ENCODE assay signal across 26 cellular contexts in genomic region chr11:76385903-76386302, GRCh38. TPM values are rescaled to one million over a fixed set of nuclear protein-coding genes. Genes with fewer than 3 reads are reported as not detected.
DNase-seq lines count a peak whose midpoint lies in the region; ATAC-seq and TF ChIP-seq lines count a peak whose summit lies in the region.
"Had no signal": no experiment of that assay in that cellular context is flagged by ENCODE, and none has a peak within 500 bp of the region (broad histone marks: within the 10 kb centered on the region; RNA-seq: fewer than 3 reads in every experiment).

No MANE protein-coding gene starts in this region.

- peaks cover 36% of the 10 kb centered on the region for H3K79me2 ChIP-seq in neural progenitor cell (ENCODE audit: low read depth)

- no peaks in the 10 kb centered on the region for H3K27me3 ChIP-seq in H7 (ENCODE audit: control insufficient read depth, insufficient read depth, low read length)
- H3K27me3 ChIP-seq in neural progenitor cell: no peaks in the 10 kb centered on the region
- H3K27me3 ChIP-seq: ascending aorta, gastrocnemius medialis, neutrophil had no signal

- H2AFZ ChIP-seq in neural progenitor cell (replicated peaks): no peak overlapping the region

- peaks cover 28% of the 10 kb centered on the region for H3K36me3 Mint-ChIP-seq in neural progenitor cell

- H3K36me3 ChIP-seq in H7 (replicated peaks; ENCODE audit: control insufficient read depth, insufficient read depth, low read length) (no peaks in the 10 kb centered on the region; the same call in 1 of the 2 replicates), neural progenitor cell (no peaks in the 10 kb centered on the region)
- H3K36me3 ChIP-seq: gastrocnemius medialis, prostate gland, thoracic aorta had no signal

- H3K27me3 Mint-ChIP-seq in neural progenitor cell (ENCODE audit: insufficient read depth, low read depth): peaks cover 2% of the 10 kb centered on the region
- H3K27me3 Mint-ChIP-seq: activated CD8-positive, alpha-beta T cell treated with anti-CD3 and anti-CD28 coated beads for 36 hours; activated naive CD8-positive, alpha-beta T cell treated with anti-CD3 and anti-CD28 coated beads for 36 hours; CD4-positive, alpha-beta memory T cell; stimulated activated naive CD8-positive, alpha-beta T cell treated with anti-CD3 and anti-CD28 coated beads, Interleukin-15, Interleukin-2, amounts not matched to agents 100 ng/mL and 50 ng/mL, for 24 hours had no signal

- H4K20me1 ChIP-seq in neural progenitor cell (ENCODE audit: low read depth): peaks cover 20% of the 10 kb centered on the region

- H3K27ac Mint-ChIP-seq in neural progenitor cell: no peak overlapping the region
- H3K27ac Mint-ChIP-seq: activated CD8-positive, alpha-beta T cell treated with anti-CD3 and anti-CD28 coated beads for 36 hours; activated naive CD8-positive, alpha-beta T cell treated with anti-CD3 and anti-CD28 coated beads for 36 hours; stimulated activated naive CD8-positive, alpha-beta T cell treated with anti-CD3 and anti-CD28 coated beads, Interleukin-15, Interleukin-2, amounts not matched to agents 100 ng/mL and 50 ng/mL, for 24 hours had no signal

- H3K9ac ChIP-seq in neural progenitor cell: no peak overlapping the region
- H3K9ac ChIP-seq: KMS-11 had no signal

- H3K4me1 ChIP-seq in neural progenitor cell: peaks cover 20% of the 10 kb centered on the region
- H3K4me1 ChIP-seq: prostate gland had no signal

- H3K27ac ChIP-seq in neural progenitor cell: no peak overlapping the region
- H3K27ac ChIP-seq: A549, ascending aorta, gastrocnemius medialis, KMS-11, neutrophil, prostate gland, thoracic aorta had no signal

- H3K4me3 Mint-ChIP-seq in neural progenitor cell: no peak overlapping the region
- H3K4me3 Mint-ChIP-seq: activated CD8-positive, alpha-beta T cell treated with anti-CD3 and anti-CD28 coated beads for 36 hours; activated naive CD8-positive, alpha-beta T cell treated with anti-CD3 and anti-CD28 coated beads for 36 hours; CD4-positive, alpha-beta memory T cell; stimulated activated naive CD8-positive, alpha-beta T cell treated with anti-CD3 and anti-CD28 coated beads, Interleukin-15, Interleukin-2, amounts not matched to agents 100 ng/mL and 50 ng/mL, for 24 hours had no signal

- H3K4me3 ChIP-seq in H7 (ENCODE audit: insufficient read depth, low read depth, low read length): no peak overlapping the region
- H3K4me3 ChIP-seq in astrocyte of the spinal cord (ENCODE audit: low read depth, low read length): no peak overlapping the region
- no peak overlapping the region for H3K4me3 ChIP-seq in neural progenitor cell
- H3K4me3 ChIP-seq: A549, ascending aorta, gastrocnemius medialis, prostate gland, thoracic aorta had no signal

- no peaks in the 10 kb centered on the region for H3K9me3 ChIP-seq in neural progenitor cell (ENCODE audit: low read depth)
- H3K9me3 ChIP-seq: A549, ascending aorta, gastrocnemius medialis, neutrophil, prostate gland, thoracic aorta had no signal

- in situ Hi-C loops in astrocyte of the spinal cord (cut with HindIII; ENCODE audit: low sequenced_read_pairs): no loop called here

- H3K4me1 Mint-ChIP-seq in neural progenitor cell: peaks cover 36% of the 10 kb centered on the region

- DNase-seq in H7: peak; percentile 40
- peak; percentile 37 for DNase-seq in astrocyte of the spinal cord (ENCODE audit: low read depth, low spot score)
- peak in 1 of 2 donors; percentile 69 for DNase-seq in left colon
- DNase-seq in neural progenitor cell (ENCODE audit: low spot score): no peak
- DNase-seq in stimulated activated CD4-positive, alpha-beta T cell treated with anti-CD3 and anti-CD28 coated beads, Interleukin-12 subunit alpha, Interleukin-12 subunit beta, amount 100 ng/mL, for 4 hours: no peak
- DNase-seq in NCI-H1417 treated with DMSO at 0.1 percent for 48 hours (lab: John Stamatoyannopoulos, UW): no peak
- DNase-seq in NCI-H446 (lab: John Stamatoyannopoulos, UW): no peak
- DNase-seq in NCI-H1930 (lab: John Stamatoyannopoulos, UW): no peak
- DNase-seq: activated CD4-positive, alpha-beta T cell treated with anti-CD3 and anti-CD28 coated beads for 1 hour; activated CD8-positive, alpha-beta T cell treated with anti-CD3 and anti-CD28 coated beads for 36 hours; activated naive CD8-positive, alpha-beta T cell treated with anti-CD3 and anti-CD28 coated beads for 36 hours; CD4-positive, alpha-beta memory T cell; DMS 273 treated with DMSO at 0.1 percent for 48 hours; gastrocnemius medialis; hippocampal formation; MM.1S; NCI-H2081 treated with DMSO at 0.1 percent for 48 hours; NCI-H345; NCI-H82 had no signal

- H3K4me2 ChIP-seq in neural progenitor cell: peak overlapping the region; percentile 22
- H3K4me2 ChIP-seq: A549, KMS-11 had no signal

- ATAC-seq in left colon: peak; percentile 25
- ATAC-seq: A549; activated CD8-positive, alpha-beta T cell treated with anti-CD3 and anti-CD28 coated beads for 36 hours; gastrocnemius medialis had no signal

- intact Hi-C loops in left colon (cut with DNase I, micrococcal nuclease): no loop called here

- H3K9me3 Mint-ChIP-seq in neural progenitor cell: no peaks in the 10 kb centered on the region
- H3K9me3 Mint-ChIP-seq: activated CD8-positive, alpha-beta T cell treated with anti-CD3 and anti-CD28 coated beads for 36 hours; activated naive CD8-positive, alpha-beta T cell treated with anti-CD3 and anti-CD28 coated beads for 36 hours; CD4-positive, alpha-beta memory T cell; stimulated activated naive CD8-positive, alpha-beta T cell treated with anti-CD3 and anti-CD28 coated beads, Interleukin-15, Interleukin-2, amounts not matched to agents 100 ng/mL and 50 ng/mL, for 24 hours had no signal

- TF ChIP-seq CTCF in astrocyte of the spinal cord (IDR thresholded peaks at IDR 0.05; ENCODE audit: low read depth, low read length): no peak
- no peak for TF ChIP-seq CTCF in neural progenitor cell (IDR thresholded peaks at IDR 0.05)

- H3F3A ChIP-seq in neural progenitor cell (ENCODE audit: low read depth): peaks cover 7% of the 10 kb centered on the region

RNA-seq across cellular contexts. Expression of gene GVQW3, which starts 4.8 kb away (rescaled TPM):
- total RNA-seq in H7 (2014; rRNA removed; shearing (Covaris generic)): 4.0 and 5.7 TPM in 2 replicates
- total RNA-seq in left colon: 1 to 10 TPM; 2.4 to 2.7 TPM
- 14.8 and 15.2 TPM in 2 replicates for total RNA-seq in neural progenitor cell (ENCODE audit: low replicate concordance)
- total RNA-seq: ascending aorta had no signal

RNA-seq across cellular contexts. Expression of gene THAP12, which starts 5.0 kb away (rescaled TPM):
- total RNA-seq in H7 (2014; rRNA removed; shearing (Covaris generic)): 27.0 and 37.0 TPM in 2 replicates
- total RNA-seq in left colon (10 to 100 TPM; 39.1 to 43.3 TPM), neural progenitor cell (ENCODE audit: low replicate concordance) (64.2 and 112 TPM in 2 replicates)

RNA-seq across cellular contexts. Expression of gene EMSY, which starts 58.9 kb away (rescaled TPM):
- total RNA-seq in H7 (2014; rRNA removed; shearing (Covaris generic)): 22.1 and 27.3 TPM in 2 replicates
- total RNA-seq in left colon: 10 to 100 TPM; 19.5 to 19.6 TPM
- total RNA-seq in neural progenitor cell (ENCODE audit: low replicate concordance): 76.8 and 92.0 TPM in 2 replicates

Comparison
In these comparisons a context has a peak if more than half of its experiments do, and no peak if none do; other contexts are left out.
1. DNase-seq: peak in H7 (single experiment) and astrocyte of the spinal cord (single experiment); none in neural progenitor cell (single experiment), stimulated activated CD4-positive, alpha-beta T cell treated with anti-CD3 and anti-CD28 coated beads, Interleukin-12 subunit alpha, Interleukin-12 subunit beta, amount 100 ng/mL, for 4 hours (single experiment), NCI-H1417 treated with DMSO at 0.1 percent for 48 hours (single experiment), NCI-H446 (0 of 2) and NCI-H1930 (0 of 2).